3 cellular contexts compared by ENCODE assay signal in the genomic region with DNA sequence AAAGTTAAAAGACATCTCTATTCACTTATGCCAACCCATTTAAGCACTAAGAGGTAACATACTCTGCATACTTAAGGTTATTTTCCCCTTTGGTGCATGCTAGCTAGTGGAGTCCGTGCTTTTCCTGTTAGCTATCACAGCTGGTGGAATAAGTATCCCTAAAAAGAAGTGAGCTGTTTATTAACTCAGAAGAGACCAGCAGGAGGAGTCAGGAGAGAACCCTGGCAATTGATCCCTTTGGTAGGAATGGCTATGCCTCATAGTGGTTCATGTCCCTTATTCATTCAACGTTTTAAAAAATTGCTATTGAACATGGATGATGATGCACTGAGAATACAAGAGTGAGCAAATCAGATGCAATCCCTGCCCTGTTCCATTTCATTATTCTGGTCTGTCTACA.
TF ChIP-seq lines count a peak whose summit lies in the region.

No MANE protein-coding gene starts in this region.

TF ChIP-seq in HCT116, 20 proteins besides CTCF, POLR2A, EP300 and RAD21:
- TF ChIP-seq, protein P1, sequence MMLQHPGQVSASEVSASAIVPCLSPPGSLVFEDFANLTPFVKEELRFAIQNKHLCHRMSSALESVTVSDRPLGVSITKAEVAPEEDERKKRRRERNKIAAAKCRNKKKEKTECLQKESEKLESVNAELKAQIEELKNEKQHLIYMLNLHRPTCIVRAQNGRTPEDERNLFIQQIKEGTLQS (IDR thresholded peaks at IDR 0.05): no peak
- TF ChIP-seq SP1 (IDR thresholded peaks at IDR 0.05; ENCODE audit: low read depth) (no peak), REST (IDR thresholded peaks at IDR 0.05; ENCODE audit: low read depth) (no peak), ZFX (IDR thresholded peaks at IDR 0.05) (no peak), ELF1 (IDR thresholded peaks at IDR 0.05; ENCODE audit: borderline replicate concordance, low read depth) (no peak), CBX3 (IDR thresholded peaks at IDR 0.05; ENCODE audit: low read depth) (no peak), ZNF274 (IDR thresholded peaks at IDR 0.05; ENCODE audit: low read depth, low read length) (no peak), FOSL1 (IDR thresholded peaks at IDR 0.05; ENCODE audit: low read depth) (no peak), YY1 (IDR thresholded peaks at IDR 0.05; ENCODE audit: extremely low read depth, insufficient replicate concordance, low read depth, low read length) (no peak), JUND (IDR thresholded peaks at IDR 0.05) (no peak), EZH2phosphoT487 (IDR thresholded peaks at IDR 0.05; ENCODE audit: borderline replicate concordance) (no peak), CEBPB (IDR thresholded peaks at IDR 0.05; ENCODE audit: low read depth) (no peak), TCF7L2 (IDR thresholded peaks at IDR 0.05; ENCODE audit: borderline replicate concordance, extremely low read depth, insufficient read depth, insufficient read length) (no peak), SIN3A (IDR thresholded peaks at IDR 0.05; ENCODE audit: low read depth) (no peak), SRF (IDR thresholded peaks at IDR 0.05; ENCODE audit: low read depth) (no peak)
- TF ChIP-seq, protein P2, sequence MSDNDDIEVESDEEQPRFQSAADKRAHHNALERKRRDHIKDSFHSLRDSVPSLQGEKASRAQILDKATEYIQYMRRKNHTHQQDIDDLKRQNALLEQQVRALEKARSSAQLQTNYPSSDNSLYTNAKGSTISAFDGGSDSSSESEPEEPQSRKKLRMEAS (IDR thresholded peaks at IDR 0.05): no peak

TF ChIP-seq in endothelial cell of umbilical vein, 7 proteins besides CTCF, POLR2A, EP300 and RAD21:
- TF ChIP-seq EZH2 (IDR thresholded peaks at IDR 0.05; ENCODE audit: borderline replicate concordance, low read depth, low read length, severe bottlenecking): no peak
- TF ChIP-seq, protein P2 (IDR thresholded peaks at IDR 0.05; ENCODE audit: insufficient read depth, insufficient read length): no peak
- no peak for TF ChIP-seq FOS (IDR thresholded peaks at IDR 0.05; ENCODE audit: borderline replicate concordance, insufficient read depth, low read length)
- no peak for TF ChIP-seq JUN (IDR thresholded peaks at IDR 0.05; ENCODE audit: borderline replicate concordance, insufficient read depth, insufficient read length, low read depth)
- no peak for TF ChIP-seq POLR2AphosphoS5 (IDR thresholded peaks at IDR 0.05; ENCODE audit: insufficient read depth, low read depth, low read length)
- TF ChIP-seq MYC (IDR thresholded peaks at IDR 0.05; ENCODE audit: low read depth, low read length): no peak
- no peak for TF ChIP-seq GATA2 (IDR thresholded peaks at IDR 0.05; ENCODE audit: insufficient read depth, insufficient read length, low read depth, low read length)

TF ChIP-seq in liver, 16 proteins besides CTCF, POLR2A, EP300 and RAD21:
- TF ChIP-seq JUND (IDR thresholded peaks at IDR 0.05) (no peak), SP1 (IDR thresholded peaks at IDR 0.05) (no peak), ZBTB33 (IDR thresholded peaks at IDR 0.05) (no peak), TAF1 (conservative IDR thresholded peaks at IDR 0.05) (no peak), REST (IDR thresholded peaks at IDR 0.05) (no peak), FOXA2 (IDR thresholded peaks at IDR 0.05) (no peak), YY1 (IDR thresholded peaks at IDR 0.05) (no peak), HNF4A (conservative IDR thresholded peaks at IDR 0.05) (no peak), FOXA1 (IDR thresholded peaks at IDR 0.05) (no peak), HNF4G (IDR thresholded peaks at IDR 0.05) (no peak), NR2F2 (IDR thresholded peaks at IDR 0.05) (no peak), EGR1 (IDR thresholded peaks at IDR 0.05; ENCODE audit: low read depth in 2 of 2) (no peak)
- TF ChIP-seq, protein P1 (IDR thresholded peaks at IDR 0.05): no peak
